In genomic region chr19:17564783-17565182, GRCh38 we compare ENCODE assay signal across 21 cellular contexts.
"Had no signal": no experiment of that assay in that cellular context is flagged by ENCODE, and none has a peak within 500 bp of the region (broad histone marks: within the 10 kb centered on the region; RNA-seq: fewer than 3 reads in every experiment).

No MANE protein-coding gene starts in this region.

- H3K4me3 ChIP-seq: colonic mucosa, lung, mucosa of descending colon, SJCRH30, testis, upper lobe of left lung had no signal

- H3K4me3 Mint-ChIP-seq: activated CD4-positive, alpha-beta T cell treated with anti-CD3 and anti-CD28 coated beads, Interleukin-2, amount 10 ng/mL, durations not matched to agents 7 days and 5 days; activated naive CD4-positive, alpha-beta T cell treated with anti-CD3 and anti-CD28 coated beads, Interleukin-2, amount 50 U/mL, for 24 hours; naive thymus-derived CD4-positive, alpha-beta T cell had no signal

- H3K27ac Mint-ChIP-seq: activated CD4-positive, alpha-beta T cell treated with anti-CD3 and anti-CD28 coated beads, Interleukin-2, amount 10 ng/mL, durations not matched to agents 7 days and 5 days; activated naive CD4-positive, alpha-beta T cell treated with anti-CD3 and anti-CD28 coated beads, Interleukin-2, amount 50 U/mL, for 24 hours had no signal

- H3K9me3 Mint-ChIP-seq: activated CD4-positive, alpha-beta T cell treated with anti-CD3 and anti-CD28 coated beads, Interleukin-2, amount 10 ng/mL, durations not matched to agents 7 days and 5 days; activated naive CD4-positive, alpha-beta T cell treated with anti-CD3 and anti-CD28 coated beads, Interleukin-2, amount 50 U/mL, for 24 hours had no signal

- H3K27ac ChIP-seq: colonic mucosa, SJCRH30, testis, upper lobe of left lung had no signal

- H3K9me3 ChIP-seq: colonic mucosa, mucosa of descending colon, SJCRH30, testis, upper lobe of left lung had no signal

- H3K27me3 ChIP-seq: colonic mucosa, SJCRH30, testis, upper lobe of left lung had no signal

- ATAC-seq: mucosa of descending colon; naive thymus-derived CD4-positive, alpha-beta T cell; right cardiac atrium had no signal

- H3K27me3 Mint-ChIP-seq: activated CD4-positive, alpha-beta T cell treated with anti-CD3 and anti-CD28 coated beads, Interleukin-2, amount 10 ng/mL, durations not matched to agents 7 days and 5 days; activated naive CD4-positive, alpha-beta T cell treated with anti-CD3 and anti-CD28 coated beads, Interleukin-2, amount 50 U/mL, for 24 hours; naive thymus-derived CD4-positive, alpha-beta T cell had no signal

- H3K4me1 ChIP-seq: colonic mucosa, SJCRH30, testis had no signal

- DNase-seq: activated CD4-positive, alpha-beta T cell treated with anti-CD3 and anti-CD28 coated beads, Interleukin-2, amount 10 ng/mL, durations not matched to agents 7 days and 5 days; activated CD4-positive, CD25-positive, alpha-beta regulatory T cell; activated T-cell treated with anti-CD3 and anti-CD28 coated beads, Interleukin-2, amount 50 U/mL, for 1 hour; caudate nucleus; colonic mucosa; effector CD8-positive, alpha-beta T cell; left cardiac atrium; mucosa of descending colon; naive thymus-derived CD4-positive, alpha-beta T cell; occipital lobe; right cardiac atrium; SJCRH30; small intestine; stimulated activated CD4-positive, alpha-beta T cell treated with anti-CD3 and anti-CD28 coated beads, Interleukin-4, amount 100 ng/mL, for 4 hours; stimulated activated CD8-positive, alpha-beta memory T cell treated with anti-CD3 and anti-CD28 coated beads, Interleukin-4, amount 100 ng/mL, for 48 hours; stimulated activated naive CD4-positive, alpha-beta T cell treated with Interleukin-2 at 50 U/mL for 16 hours; SW 1271; testis; upper lobe of left lung had no signal
